Comparison of ENCODE assay signal across 8 cellular contexts in the genomic region with DNA sequence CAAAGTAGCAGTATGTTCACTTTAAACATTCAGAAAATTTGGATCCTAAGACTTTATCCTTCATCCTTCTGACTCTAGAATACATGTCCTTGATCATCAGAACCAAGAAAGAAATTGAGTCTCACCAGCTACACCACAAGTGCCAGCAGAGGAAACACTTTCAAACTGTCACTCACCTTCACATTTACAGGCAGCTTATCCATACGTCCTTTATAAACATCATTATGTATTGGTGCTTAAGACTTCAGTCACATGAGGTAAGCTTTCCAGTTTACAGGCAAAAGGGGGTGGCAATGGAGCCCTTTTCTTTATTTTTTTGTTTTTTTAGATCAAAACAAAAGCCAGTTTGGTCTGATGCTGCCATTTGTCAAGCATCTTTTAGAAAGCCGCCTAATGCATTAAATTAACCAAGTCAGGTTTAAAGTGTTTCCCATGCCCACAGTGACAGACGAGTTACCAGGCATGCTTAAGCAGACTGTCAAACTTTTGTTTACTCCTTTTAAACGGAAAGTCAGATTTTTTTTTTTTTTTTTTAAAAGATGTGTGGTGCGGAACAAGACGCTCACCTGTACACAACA. TPM values are rescaled to one million over a fixed set of nuclear protein-coding genes. Genes with fewer than 3 reads are reported as not detected.
A peak's percentile ranks its signal among the peaks of the same experiment; 100 is the strongest.
DNase-seq lines count a peak whose midpoint lies in the region; ATAC-seq and TF ChIP-seq lines count a peak whose summit lies in the region.

No MANE protein-coding gene starts in this region.

- H3K27ac ChIP-seq in thymus (ENCODE audit: low read depth): peak overlapping the region; percentile 98

- 17% methylated on average over 6 of the region's 6 CpGs for WGBS in thymus

- peaks cover 40% of the 10 kb centered on the region for H3K4me1 Mint-ChIP-seq in activated naive CD4-positive, alpha-beta T cell treated with anti-CD3 and anti-CD28 coated beads, Interleukin-2, amount 50 U/mL, for 24 hours
- peaks cover 34% of the 10 kb centered on the region for H3K4me1 Mint-ChIP-seq in activated naive CD8-positive, alpha-beta T cell (ENCODE audit: low read depth)

- no peaks in the 10 kb centered on the region for H3K27me3 Mint-ChIP-seq in activated naive CD4-positive, alpha-beta T cell treated with anti-CD3 and anti-CD28 coated beads, Interleukin-2, amount 50 U/mL, for 24 hours
- no peaks in the 10 kb centered on the region for H3K27me3 Mint-ChIP-seq in activated naive CD8-positive, alpha-beta T cell

- peak overlapping the region; percentile 53 for H3K4me3 ChIP-seq in kidney epithelial cell (ENCODE audit: low read depth, low read length)
- peak overlapping the region; percentile 93 for H3K4me3 ChIP-seq in thymus (ENCODE audit: low read length)

- H3K9me3 Mint-ChIP-seq in activated naive CD4-positive, alpha-beta T cell treated with anti-CD3 and anti-CD28 coated beads, Interleukin-2, amount 50 U/mL, for 24 hours: no peaks in the 10 kb centered on the region
- H3K9me3 Mint-ChIP-seq in activated naive CD8-positive, alpha-beta T cell (ENCODE audit: low read depth): no peaks in the 10 kb centered on the region

- no peak for TF ChIP-seq CTCF in kidney epithelial cell (IDR thresholded peaks at IDR 0.05; ENCODE audit: insufficient read depth, low read length, poor library complexity, severe bottlenecking)

- H3K36me3 ChIP-seq in kidney epithelial cell (ENCODE audit: control insufficient read depth, insufficient read depth, low read length) (peaks cover 1% of the 10 kb centered on the region), thymus (ENCODE audit: control insufficient read depth, insufficient read depth) (peaks cover 4% of the 10 kb centered on the region)

- no peak for DNase-seq in activated naive CD4-positive, alpha-beta T cell treated with anti-CD3 and anti-CD28 coated beads, Interleukin-2, amount 50 U/mL, for 16 hours
- DNase-seq in kidney epithelial cell (ENCODE audit: low read depth) (no peak), SKM-1 treated with dmso at 0.1 percent for 144 hours (lab: John Stamatoyannopoulos, UW; ENCODE audit: unreplicated experiment) (no peak)
- DNase-seq in stimulated activated CD4-positive, alpha-beta T cell treated with anti-CD3 and anti-CD28 coated beads, Interleukin-2, amount 100 ng/mL, for 24 hours: no peak

- peak overlapping the region; percentile 76 for H3K27ac Mint-ChIP-seq in activated naive CD4-positive, alpha-beta T cell treated with anti-CD3 and anti-CD28 coated beads, Interleukin-2, amount 50 U/mL, for 24 hours
- peak overlapping the region; percentile 50 for H3K27ac Mint-ChIP-seq in activated naive CD8-positive, alpha-beta T cell

- H3K4me3 Mint-ChIP-seq in activated naive CD4-positive, alpha-beta T cell treated with anti-CD3 and anti-CD28 coated beads, Interleukin-2, amount 50 U/mL, for 24 hours: peak overlapping the region; percentile 79
- H3K4me3 Mint-ChIP-seq in activated naive CD8-positive, alpha-beta T cell: peak overlapping the region; percentile 81

- peaks cover 5% of the 10 kb centered on the region for H3K4me1 ChIP-seq in thymus (ENCODE audit: control insufficient read depth, insufficient read depth, low read length)

- peaks cover 6% of the 10 kb centered on the region for H3K36me3 Mint-ChIP-seq in activated naive CD4-positive, alpha-beta T cell treated with anti-CD3 and anti-CD28 coated beads, Interleukin-2, amount 50 U/mL, for 24 hours
- H3K36me3 Mint-ChIP-seq in activated naive CD8-positive, alpha-beta T cell: peaks cover 5% of the 10 kb centered on the region

- no peaks in the 10 kb centered on the region for H3K9me3 ChIP-seq in thymus (ENCODE audit: control insufficient read depth)

- H3K27me3 ChIP-seq in kidney epithelial cell (ENCODE audit: control insufficient read depth, insufficient read depth, low read length) (no peaks in the 10 kb centered on the region), thymus (ENCODE audit: control insufficient read depth, insufficient read depth) (no peaks in the 10 kb centered on the region)

- ATAC-seq in HG03520 (IDR thresholded peaks at IDR 0.05; ENCODE audit: unreplicated experiment): no peak

RNA-seq across cellular contexts. Expression of a gene that starts 1.0 kb away (rescaled TPM):
- total RNA-seq in kidney epithelial cell: 16.6 and 19.2 TPM in 2 replicates
- 9.9 TPM for polyA plus RNA-seq in thymus
